10 cellular contexts compared by ENCODE assay signal in the genomic region with DNA sequence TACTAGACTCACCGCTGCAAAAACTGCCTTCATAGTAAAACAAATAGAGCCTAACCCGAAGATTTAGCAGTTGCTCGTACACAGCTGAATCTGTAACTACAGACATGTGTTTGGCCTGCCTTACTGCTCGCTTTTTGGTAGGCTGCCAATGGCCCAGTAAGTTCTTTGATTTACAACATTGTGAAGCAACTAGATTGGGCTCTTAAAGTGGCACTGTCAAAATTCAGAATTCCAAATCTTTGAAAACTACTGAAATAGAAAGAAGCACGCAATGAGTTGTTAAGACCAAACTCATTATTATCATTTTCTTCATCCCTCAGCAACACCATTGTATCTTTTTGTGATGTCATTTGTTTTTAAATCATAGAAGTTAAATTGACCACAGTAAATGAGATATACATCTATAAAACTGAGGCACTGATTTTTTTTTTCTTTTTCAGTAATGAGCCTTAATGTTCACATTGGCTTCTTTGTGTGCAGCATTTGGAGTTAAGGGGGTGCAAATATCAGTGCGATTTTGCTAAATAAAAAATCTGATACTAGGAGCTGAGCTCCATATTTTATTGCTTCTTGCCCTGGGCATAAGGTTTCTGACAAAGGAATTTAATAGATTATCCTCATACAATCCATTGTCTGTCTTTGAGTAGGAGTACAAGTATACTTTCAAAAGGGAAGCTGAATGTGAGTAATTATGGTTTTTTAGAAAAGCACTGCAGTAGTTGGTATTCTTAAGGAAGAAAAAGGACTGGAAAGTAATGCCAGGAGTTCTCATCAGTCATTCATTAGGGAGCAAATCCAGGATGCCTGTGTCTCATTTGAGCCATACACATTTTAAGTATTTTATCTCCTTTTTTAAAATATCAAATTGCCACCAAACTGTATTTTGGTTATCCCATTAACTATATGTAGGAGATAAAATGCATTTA.
DNase-seq lines count a peak whose midpoint lies in the region; ATAC-seq, FAIRE-seq and TF ChIP-seq lines count a peak whose summit lies in the region.
"Had no signal": no experiment of that assay in that cellular context is flagged by ENCODE, and none has a peak within 500 bp of the region (broad histone marks: within the 10 kb centered on the region; RNA-seq: fewer than 3 reads in every experiment).

No MANE protein-coding gene starts in this region.

- peak; percentile 67 to 82 for ATAC-seq in A549
- no peak for ATAC-seq in GM19395 (IDR thresholded peaks at IDR 0.05; ENCODE audit: unreplicated experiment)
- no peak for ATAC-seq in GM18870 (IDR thresholded peaks at IDR 0.05; ENCODE audit: unreplicated experiment)
- no peak for ATAC-seq in GM19023 (IDR thresholded peaks at IDR 0.05; ENCODE audit: unreplicated experiment)
- ATAC-seq in WTC11 = no peak

- no peak for TF ChIP-seq POLR2A in A549 (IDR thresholded peaks at IDR 0.05; ENCODE audit: low read length)

- peak overlapping the region in 1 of 2 donors; percentile 66 for H3K9ac ChIP-seq in colonic mucosa (ENCODE audit: low read depth in 2 of 2, low read length in 2 of 2)

- H3K27ac ChIP-seq in A549 (peak overlapping the region; percentile 52 to 79), colonic mucosa (peak overlapping the region; percentile 63)

- H3K4me2 ChIP-seq in A549 = peak overlapping the region; percentile 46

- CTCF ChIA-PET in A549 (lab: Yijun Ruan, JAX) (interaction anchor here (0.7 to 6.7 kb wide), 4 partner anchors 16 to 247 kb away, joined by 3 to 43 read pairs (median 4); a partner anchor contains a TSS), WTC11 (lab: Charles Lee) (interaction anchor here (1.7 kb wide), 1 partner anchor 244 kb away, joined by 4 read pairs; no protein-coding TSS in a partner anchor)

- H3K9me3 Mint-ChIP-seq in WTC11 = no peaks in the 10 kb centered on the region
- H3K9me3 Mint-ChIP-seq: dendritic cell treated with granulocyte-macrophage colony-stimulating factor and Interleukin-4, amounts not matched to agents 40 ng/mL and 50 ng/mL, for 4 days had no signal

- POLR2A ChIA-PET in A549 (lab: Yijun Ruan, JAX) (interaction anchor here (0.8 kb wide), 1 partner anchor 53 kb away, joined by 3 read pairs; no protein-coding TSS in a partner anchor), WTC11 (lab: Charles Lee) (no interaction called here)

- whole genome bisulfite sequencing in A549 (ENCODE audit: missing lambda C conversion rate) = 40% methylated on average over 6 of the region's 6 CpGs

- no peak for FAIRE-seq in A549 (lab: Jason Lieb, UNC)

- H3K4me1 ChIP-seq in A549 (peaks cover 72% of the 10 kb centered on the region), colonic mucosa (peaks cover 6% of the 10 kb centered on the region)

- H3K9me3 ChIP-seq in A549 (no peaks in the 10 kb centered on the region), colonic mucosa (no peaks in the 10 kb centered on the region)

- TF ChIP-seq CTCF in A549 (IDR thresholded peaks at IDR 0.05) (no peak), colonic mucosa (IDR thresholded peaks at IDR 0.05) (no peak), WTC11 (IDR thresholded peaks at IDR 0.05) (no peak)

- no peak overlapping the region; the same call in 1 of the 2 replicates for H3K27ac Mint-ChIP-seq in WTC11
- H3K27ac Mint-ChIP-seq: dendritic cell treated with granulocyte-macrophage colony-stimulating factor and Interleukin-4, amounts not matched to agents 40 ng/mL and 50 ng/mL, for 4 days had no signal

- H3K4me3 ChIP-seq in A549 (no peak overlapping the region), colonic mucosa (no peak overlapping the region)

- DNase-seq in A549 (ENCODE audit: low read depth in 1 of 2, low spot score in 1 of 2) = peak in 1 of 2 experiments; percentile 72
- peak; percentile 72 for DNase-seq in NCI-H1105 treated with DMSO at 0.1 percent for 48 hours (lab: John Stamatoyannopoulos, UW)
- DNase-seq in colonic mucosa = peak; percentile 87
- DNase-seq in middle frontal gyrus (ENCODE audit: extremely low spot score, low spot score) = peak; percentile 64
- no peak for DNase-seq in WTC11 (ENCODE audit: low spot score)
- DNase-seq: NCI-H1092 had no signal

- intact Hi-C loops in colonic mucosa (cut with DNase I) = loop anchor here (10.0 kb wide), 1 partner anchor 239 kb away; a partner anchor contains a TSS

- no peaks in the 10 kb centered on the region for H3K27me3 Mint-ChIP-seq in WTC11 (ENCODE audit: low read depth)
- H3K27me3 Mint-ChIP-seq: dendritic cell treated with granulocyte-macrophage colony-stimulating factor and Interleukin-4, amounts not matched to agents 40 ng/mL and 50 ng/mL, for 4 days had no signal

- H3K4me3 Mint-ChIP-seq in WTC11 = no peak overlapping the region
- H3K4me3 Mint-ChIP-seq: dendritic cell treated with granulocyte-macrophage colony-stimulating factor and Interleukin-4, amounts not matched to agents 40 ng/mL and 50 ng/mL, for 4 days had no signal

- H3K36me3 ChIP-seq in colonic mucosa = no peaks in the 10 kb centered on the region

- no peak for TF ChIP-seq EP300 in A549 (IDR thresholded peaks at IDR 0.05)

- H3K36me3 Mint-ChIP-seq in WTC11 = peaks cover 5% of the 10 kb centered on the region; the same call in 1 of the 2 replicates

- TF ChIP-seq RAD21 in A549 (conservative IDR thresholded peaks at IDR 0.05 in 1 of 2, IDR thresholded peaks at IDR 0.05 in 1 of 2) = no peak

- H3K27me3 ChIP-seq in colonic mucosa = no peaks in the 10 kb centered on the region

- H3K4me1 Mint-ChIP-seq in WTC11 = peaks cover 36% of the 10 kb centered on the region

TF ChIP-seq in A549, 52 proteins besides CTCF, POLR2A, EP300 and RAD21:
- TF ChIP-seq HOXB5 (CRISPR knock-in tag; IDR thresholded peaks at IDR 0.05) (no peak), CEBPB (IDR thresholded peaks at IDR 0.05) (peak; percentile 2 to 75; a peak in 3 of 4 replicates)
- TF ChIP-seq, protein P1, sequence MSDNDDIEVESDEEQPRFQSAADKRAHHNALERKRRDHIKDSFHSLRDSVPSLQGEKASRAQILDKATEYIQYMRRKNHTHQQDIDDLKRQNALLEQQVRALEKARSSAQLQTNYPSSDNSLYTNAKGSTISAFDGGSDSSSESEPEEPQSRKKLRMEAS (IDR thresholded peaks at IDR 0.05) = peak; percentile 69

TF ChIP-seq in WTC11, 78 proteins besides CTCF, POLR2A, EP300 and RAD21:
- no peak for TF ChIP-seq ZNF121 (CRISPR knock-in tag; IDR thresholded peaks at IDR 0.05)
- TF ChIP-seq, protein P2, sequence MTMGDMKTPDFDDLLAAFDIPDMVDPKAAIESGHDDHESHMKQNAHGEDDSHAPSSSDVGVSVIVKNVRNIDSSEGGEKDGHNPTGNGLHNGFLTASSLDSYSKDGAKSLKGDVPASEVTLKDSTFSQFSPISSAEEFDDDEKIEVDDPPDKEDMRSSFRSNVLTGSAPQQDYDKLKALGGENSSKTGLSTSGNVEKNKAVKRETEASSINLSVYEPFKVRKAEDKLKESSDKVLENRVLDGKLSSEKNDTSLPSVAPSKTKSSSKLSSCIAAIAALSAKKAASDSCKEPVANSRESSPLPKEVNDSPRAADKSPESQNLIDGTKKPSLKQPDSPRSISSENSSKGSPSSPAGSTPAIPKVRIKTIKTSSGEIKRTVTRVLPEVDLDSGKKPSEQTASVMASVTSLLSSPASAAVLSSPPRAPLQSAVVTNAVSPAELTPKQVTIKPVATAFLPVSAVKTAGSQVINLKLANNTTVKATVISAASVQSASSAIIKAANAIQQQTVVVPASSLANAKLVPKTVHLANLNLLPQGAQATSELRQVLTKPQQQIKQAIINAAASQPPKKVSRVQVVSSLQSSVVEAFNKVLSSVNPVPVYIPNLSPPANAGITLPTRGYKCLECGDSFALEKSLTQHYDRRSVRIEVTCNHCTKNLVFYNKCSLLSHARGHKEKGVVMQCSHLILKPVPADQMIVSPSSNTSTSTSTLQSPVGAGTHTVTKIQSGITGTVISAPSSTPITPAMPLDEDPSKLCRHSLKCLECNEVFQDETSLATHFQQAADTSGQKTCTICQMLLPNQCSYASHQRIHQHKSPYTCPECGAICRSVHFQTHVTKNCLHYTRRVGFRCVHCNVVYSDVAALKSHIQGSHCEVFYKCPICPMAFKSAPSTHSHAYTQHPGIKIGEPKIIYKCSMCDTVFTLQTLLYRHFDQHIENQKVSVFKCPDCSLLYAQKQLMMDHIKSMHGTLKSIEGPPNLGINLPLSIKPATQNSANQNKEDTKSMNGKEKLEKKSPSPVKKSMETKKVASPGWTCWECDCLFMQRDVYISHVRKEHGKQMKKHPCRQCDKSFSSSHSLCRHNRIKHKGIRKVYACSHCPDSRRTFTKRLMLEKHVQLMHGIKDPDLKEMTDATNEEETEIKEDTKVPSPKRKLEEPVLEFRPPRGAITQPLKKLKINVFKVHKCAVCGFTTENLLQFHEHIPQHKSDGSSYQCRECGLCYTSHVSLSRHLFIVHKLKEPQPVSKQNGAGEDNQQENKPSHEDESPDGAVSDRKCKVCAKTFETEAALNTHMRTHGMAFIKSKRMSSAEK (CRISPR knock-in tag; IDR thresholded peaks at IDR 0.05; ENCODE audit: borderline replicate concordance) = no peak
- TF ChIP-seq RELA (CRISPR knock-in tag; IDR thresholded peaks at IDR 0.05; ENCODE audit: borderline replicate concordance) = no peak
- TF ChIP-seq TEAD1 (CRISPR knock-in tag; IDR thresholded peaks at IDR 0.05) = no peak
- TF ChIP-seq, protein P3, sequence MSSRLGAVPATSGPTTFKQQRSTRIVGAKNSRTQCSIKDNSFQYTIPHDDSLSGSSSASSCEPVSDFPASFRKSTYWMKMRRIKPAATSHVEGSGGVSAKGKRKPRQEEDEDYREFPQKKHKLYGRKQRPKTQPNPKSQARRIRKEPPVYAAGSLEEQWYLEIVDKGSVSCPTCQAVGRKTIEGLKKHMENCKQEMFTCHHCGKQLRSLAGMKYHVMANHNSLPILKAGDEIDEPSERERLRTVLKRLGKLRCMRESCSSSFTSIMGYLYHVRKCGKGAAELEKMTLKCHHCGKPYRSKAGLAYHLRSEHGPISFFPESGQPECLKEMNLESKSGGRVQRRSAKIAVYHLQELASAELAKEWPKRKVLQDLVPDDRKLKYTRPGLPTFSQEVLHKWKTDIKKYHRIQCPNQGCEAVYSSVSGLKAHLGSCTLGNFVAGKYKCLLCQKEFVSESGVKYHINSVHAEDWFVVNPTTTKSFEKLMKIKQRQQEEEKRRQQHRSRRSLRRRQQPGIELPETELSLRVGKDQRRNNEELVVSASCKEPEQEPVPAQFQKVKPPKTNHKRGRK (CRISPR knock-in tag; IDR thresholded peaks at IDR 0.05; ENCODE audit: borderline replicate concordance) = no peak

Comparison
In these comparisons a context has a peak if more than half of its experiments do, and no peak if none do; other contexts are left out.
1. ATAC-seq: peak in A549 (2 of 2); none in GM19395 (single experiment), GM18870 (single experiment), GM19023 (single experiment) and WTC11 (single experiment).